ENCODE assay signal across 14 cellular contexts in genomic region chr5:174227228-174227627, GRCh38.
DNase-seq lines count a peak whose midpoint lies in the region; ATAC-seq, FAIRE-seq and TF ChIP-seq lines count a peak whose summit lies in the region.
"Had no signal": no experiment of that assay in that cellular context is flagged by ENCODE, and none has a peak within 500 bp of the region (broad histone marks: within the 10 kb centered on the region; RNA-seq: fewer than 3 reads in every experiment).

No MANE protein-coding gene starts in this region.

- no peak overlapping the region for H3K9ac ChIP-seq in BLaER1 treated with 17β-estradiol and CSF1 and Interleukin-3, amounts not matched to agents 10 nM and 100 nM
- no peak overlapping the region for H3K9ac ChIP-seq in K562 (ENCODE audit: insufficient read depth in 1 of 2, low read depth in 2 of 2, low read length in 2 of 2)

- no peaks in the 10 kb centered on the region for H3K36me3 ChIP-seq in BLaER1 treated with 17β-estradiol and CSF1 and Interleukin-3, amounts not matched to agents 10 nM and 100 nM
- no peaks in the 10 kb centered on the region for H3K36me3 ChIP-seq in K562 (ENCODE audit: control insufficient read depth, insufficient read depth, low read length)

- no peaks in the 10 kb centered on the region for H3K79me2 ChIP-seq in K562 (ENCODE audit: control insufficient read depth, insufficient read depth, low read length)

- FAIRE-seq in K562 (lab: Jason Lieb, UNC), result no peak
- FAIRE-seq: G401.6, H1 had no signal

- no peak for TF ChIP-seq CTCF in K562 (IDR thresholded peaks at IDR 0.05 in 2 of 3, conservative IDR thresholded peaks at IDR 0.05 in 1 of 3; ENCODE audit: insufficient read depth in 2 of 3, low read depth in 1 of 3, low read length in 3 of 3)

- DNase-seq in HT1080 (ENCODE audit: low read depth), result peak; percentile 9
- no peak for DNase-seq in K562 (ENCODE audit: extremely low read depth in 1 of 4, low spot score in 3 of 4)
- DNase-seq in Ammon's horn (ENCODE audit: low spot score), result no peak
- DNase-seq: C1 segment of cervical spinal cord; Caco-2; CD4-positive, alpha-beta memory T cell; DMS153; H7; HCEC 1CT had no signal

- H3K4me1 ChIP-seq in BLaER1 treated with 17β-estradiol and CSF1 and Interleukin-3, amounts not matched to agents 10 nM and 100 nM, result peaks cover 0 to 23% (median 9%) of the 10 kb centered on the region in 10 experiments; a peak in 9 of 20 replicates
- H3K4me1 ChIP-seq in K562 (replicated peaks in 1 of 2; ENCODE audit: control insufficient read depth in 2 of 2, insufficient read depth in 2 of 2, low read length in 2 of 2), result no peaks in the 10 kb centered on the region
- H3K4me1 ChIP-seq: Caco-2 had no signal

- H2AFZ ChIP-seq in K562 (ENCODE audit: low read depth, low read length), result no peak overlapping the region

- ATAC-seq in K562 (no peak), GM18867 (IDR thresholded peaks at IDR 0.05; ENCODE audit: unreplicated experiment) (no peak), HG02642 (IDR thresholded peaks at IDR 0.05; ENCODE audit: poor library complexity, unreplicated experiment) (no peak)

- POLR2A ChIA-PET in K562 (lab: Yijun Ruan, JAX), result no interaction called here

- H3K27ac ChIP-seq in BLaER1 treated with 17β-estradiol and CSF1 and Interleukin-3, amounts not matched to agents 10 nM and 100 nM, result no peak overlapping the region
- no peak overlapping the region for H3K27ac ChIP-seq in K562 (ENCODE audit: extremely low read depth, low read depth, low read length)

- intact Hi-C loops in K562 (cut with micrococcal nuclease), result no loop called here

- peak overlapping the region in 7 of 11 experiments; percentile 6 to 53 (median 29); a peak in 8 of 22 replicates for H3K4me2 ChIP-seq in BLaER1 treated with 17β-estradiol and CSF1 and Interleukin-3, amounts not matched to agents 10 nM and 100 nM
- H3K4me2 ChIP-seq in K562 (ENCODE audit: insufficient read depth, low read length), result no peak overlapping the region

- no peak for TF ChIP-seq RAD21 in K562 (CRISPR knock-in tag; conservative IDR thresholded peaks at IDR 0.05 in 1 of 2, IDR thresholded peaks at IDR 0.05 in 1 of 2)

- H4K20me1 ChIP-seq in BLaER1 treated with 17β-estradiol and CSF1 and Interleukin-3, amounts not matched to agents 10 nM and 100 nM, result no peaks in the 10 kb centered on the region
- H4K20me1 ChIP-seq in K562 (replicated peaks; ENCODE audit: control insufficient read depth, insufficient read depth, low read length), result no peaks in the 10 kb centered on the region; the same call in 1 of the 2 replicates

- CTCF ChIA-PET in K562 (lab: Yijun Ruan, JAX; ENCODE audit: low intra/inter-chr PET ratio), result no interaction called here

- 0% methylated on average over 4 of the region's 4 CpGs for WGBS in K562 (ENCODE audit: insufficient coverage, low coverage, missing lambda C conversion rate)

- no peak overlapping the region for H3K4me3 ChIP-seq in BLaER1 treated with 17β-estradiol and CSF1 and Interleukin-3, amounts not matched to agents 10 nM and 100 nM
- no peak overlapping the region for H3K4me3 ChIP-seq in K562

- in situ Hi-C loops in K562 (cut with MboI), result no loop called here

- TF ChIP-seq EP300 in K562 (IDR thresholded peaks at IDR 0.05; ENCODE audit: low read length), result no peak

- H3K27me3 ChIP-seq in BLaER1 treated with 17β-estradiol and CSF1 and Interleukin-3, amounts not matched to agents 10 nM and 100 nM, result no peaks in the 10 kb centered on the region
- peaks cover 0 to 9% of the 10 kb centered on the region in 2 experiments; a peak in 2 of 5 replicates for H3K27me3 ChIP-seq in K562 (ENCODE audit: control insufficient read depth in 2 of 2, insufficient read depth in 2 of 2, low read length in 2 of 2)

- no peaks in the 10 kb centered on the region for H3K9me3 ChIP-seq in BLaER1 treated with 17β-estradiol and CSF1 and Interleukin-3, amounts not matched to agents 10 nM and 100 nM (replicated peaks in 1 of 11)
- no peaks in the 10 kb centered on the region for H3K9me3 ChIP-seq in K562 (replicated peaks; ENCODE audit: control insufficient read depth, insufficient read depth, low read depth, low read length)
- H3K9me3 ChIP-seq: Caco-2 had no signal

- no peak for TF ChIP-seq POLR2A in K562 (conservative IDR thresholded peaks at IDR 0.05)

- BruUV-seq in K562 (replicated peaks; lab: Mats Ljungman, UMichigan), result no TSS peak

- no peaks in the 10 kb centered on the region for H3K9me1 ChIP-seq in K562 (ENCODE audit: control insufficient read depth, insufficient read depth, low read length)

TF ChIP-seq in K562, 482 proteins besides CTCF, POLR2A, EP300 and RAD21:
- peak; percentile 8; the same call in 1 of the 2 replicates for TF ChIP-seq CBFA2T2 (conservative IDR thresholded peaks at IDR 0.05)
- no peak for TF ChIP-seq HMGXB4 (CRISPR knock-in tag; IDR thresholded peaks at IDR 0.05)
- peak; percentile 81 for TF ChIP-seq TFE3 (CRISPR knock-in tag; IDR thresholded peaks at IDR 0.05)
- TF ChIP-seq RAD51 (IDR thresholded peaks at IDR 0.05; ENCODE audit: borderline replicate concordance, low read depth), result peak; percentile 50; the same call in 1 of the 2 replicates
TF ChIP-seq in K562: peak in this region for 3.
